11 cellular contexts compared by ENCODE assay signal in the genomic region with DNA sequence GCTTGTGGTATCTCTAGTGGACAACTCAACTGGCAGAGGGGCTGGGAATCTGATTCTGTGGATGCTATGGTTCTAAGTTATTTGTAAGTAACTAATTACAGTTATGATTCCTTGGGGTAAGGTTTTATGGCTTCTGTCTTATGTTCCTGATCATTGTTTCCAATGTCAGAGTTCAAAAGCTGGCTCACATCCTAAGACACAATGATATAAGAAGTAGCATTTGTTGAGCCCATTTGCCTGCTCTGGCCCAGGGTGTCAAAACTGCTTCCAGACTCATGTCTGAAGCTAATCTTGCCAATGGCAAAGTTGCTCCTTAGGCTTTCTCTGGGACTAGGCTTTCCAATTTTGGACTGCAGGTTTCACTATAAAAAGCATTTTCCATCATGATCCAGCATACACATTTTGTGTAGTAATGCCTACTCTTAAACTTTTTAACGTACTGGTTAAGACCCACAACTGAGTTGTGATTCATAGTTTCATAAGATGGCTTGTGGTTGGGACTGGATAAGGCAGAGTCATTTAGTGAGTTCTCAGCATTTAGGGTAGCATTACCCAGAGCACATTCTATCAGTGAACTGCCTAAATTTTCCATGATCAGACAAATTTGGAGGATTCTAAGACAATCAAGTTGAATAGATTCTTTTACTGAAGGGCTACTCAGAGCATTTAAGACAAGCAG. TPM values are rescaled to one million over a fixed set of nuclear protein-coding genes. Genes with fewer than 3 reads are reported as not detected.
DNase-seq lines count a peak whose midpoint lies in the region; ATAC-seq and TF ChIP-seq lines count a peak whose summit lies in the region.
"Had no signal": no experiment of that assay in that cellular context is flagged by ENCODE, and none has a peak within 500 bp of the region (broad histone marks: within the 10 kb centered on the region; RNA-seq: fewer than 3 reads in every experiment).

No MANE protein-coding gene starts in this region.

- TF ChIP-seq POLR2A in gastroesophageal sphincter (IDR thresholded peaks at IDR 0.05): no peak

- H3K4me1 ChIP-seq in gastroesophageal sphincter: peaks cover 0 to 18% (median 5%) of the 10 kb centered on the region in 3 donors
- H3K4me1 ChIP-seq: suprapubic skin had no signal

- no peak overlapping the region for H3K4me3 ChIP-seq in gastroesophageal sphincter
- H3K4me3 ChIP-seq: lung, suprapubic skin had no signal

- TF ChIP-seq CTCF in GM10248 (IDR thresholded peaks at IDR 0.05; ENCODE audit: control extremely low read depth, extremely low read depth, low read depth, missing control alignments) (no peak), gastroesophageal sphincter (IDR thresholded peaks at IDR 0.05) (no peak)

- H3K27ac ChIP-seq in gastroesophageal sphincter: no peak overlapping the region
- H3K27ac ChIP-seq: suprapubic skin had no signal

- no peak for TF ChIP-seq EP300 in gastroesophageal sphincter (IDR thresholded peaks at IDR 0.05)

- peak overlapping the region; percentile 73 for H3K27ac Mint-ChIP-seq in activated T-helper 17 cell treated with anti-CD3 and anti-CD28 coated beads, Interleukin-2, amount 50 U/mL, for 72 hours

- peak; percentile 78 for ATAC-seq in GM19023 (IDR thresholded peaks at IDR 0.05; ENCODE audit: unreplicated experiment)
- peak; percentile 90 for ATAC-seq in HG02938 (IDR thresholded peaks at IDR 0.05; ENCODE audit: unreplicated experiment)
- ATAC-seq in activated T-helper 17 cell treated with anti-CD3 and anti-CD28 coated beads, Interleukin-2, amount 50 U/mL, for 72 hours (replicated peaks): peak; percentile 88
- no peak for ATAC-seq in gastroesophageal sphincter
- ATAC-seq in HG02970 (IDR thresholded peaks at IDR 0.05; ENCODE audit: low FRiP score, unreplicated experiment): no peak

- peaks cover 73% of the 10 kb centered on the region for H3K36me3 Mint-ChIP-seq in activated T-helper 17 cell treated with anti-CD3 and anti-CD28 coated beads, Interleukin-2, amount 50 U/mL, for 72 hours (ENCODE audit: low read depth)

- 90 to 100% methylated on average over 1 of the region's 1 CpG for WGBS in gastroesophageal sphincter (ENCODE audit: low coverage in 1 of 2), 2 donors

- H3K4me1 Mint-ChIP-seq in activated T-helper 17 cell treated with anti-CD3 and anti-CD28 coated beads, Interleukin-2, amount 50 U/mL, for 72 hours: peaks cover 27% of the 10 kb centered on the region

- H3K4me3 Mint-ChIP-seq in activated T-helper 17 cell treated with anti-CD3 and anti-CD28 coated beads, Interleukin-2, amount 50 U/mL, for 72 hours: peak overlapping the region; percentile 53

- no peaks in the 10 kb centered on the region for H3K27me3 Mint-ChIP-seq in activated T-helper 17 cell treated with anti-CD3 and anti-CD28 coated beads, Interleukin-2, amount 50 U/mL, for 72 hours

- POLR2A ChIA-PET in GM10248 (lab: Yijun Ruan, JAX): no interaction called here

- DNase-seq in GM10248 (ENCODE audit: extremely low spot score) (peak; percentile 40), NCI-H510A treated with DMSO at 0.1 percent for 48 hours (lab: John Stamatoyannopoulos, UW) (no peak), NCI-H510A (lab: John Stamatoyannopoulos, UW) (no peak)
- DNase-seq: anterior cingulate cortex had no signal

- H3K9me3 Mint-ChIP-seq in activated T-helper 17 cell treated with anti-CD3 and anti-CD28 coated beads, Interleukin-2, amount 50 U/mL, for 72 hours: no peaks in the 10 kb centered on the region

- peaks cover 0 to 84% of the 10 kb centered on the region in 2 donors for H3K36me3 ChIP-seq in gastroesophageal sphincter

- CTCF ChIA-PET in GM10248 (lab: Yijun Ruan, JAX): interaction anchor here (0.9 to 1.2 kb wide), 3 partner anchors 11 to 70 kb away, joined by 3 to 6 read pairs (median 4); no protein-coding TSS in a partner anchor

- H3K27me3 ChIP-seq in gastroesophageal sphincter: no peaks in the 10 kb centered on the region
- H3K27me3 ChIP-seq: suprapubic skin had no signal

- no peaks in the 10 kb centered on the region for H3K9me3 ChIP-seq in gastroesophageal sphincter
- H3K9me3 ChIP-seq: suprapubic skin had no signal

RNA-seq across cellular contexts. Expression of gene CCNI, which starts 50.0 kb away (rescaled TPM):
- 100 to 1,000 TPM; 182 to 306 TPM for total RNA-seq in activated T-helper 17 cell treated with anti-CD3 and anti-CD28 coated beads, Interleukin-2, amount 50 U/mL, for 72 hours
- 100 to 1,000 TPM; 307 to 378 (median 358) TPM for total RNA-seq in gastroesophageal sphincter

Comparison
In these comparisons a context has a peak if more than half of its experiments do, and no peak if none do; other contexts are left out.
1. ATAC-seq: peak in GM19023 (single experiment), HG02938 (single experiment) and activated T-helper 17 cell treated with anti-CD3 and anti-CD28 coated beads, Interleukin-2, amount 50 U/mL, for 72 hours (single experiment); none in gastroesophageal sphincter (single experiment) and HG02970 (single experiment).